In genomic region chr2:68206779-68207178, GRCh38 we compare ENCODE assay signal across 16 cellular contexts. TPM values are rescaled to one million over a fixed set of nuclear protein-coding genes. Genes with fewer than 3 reads are reported as not detected.
DNase-seq lines count a peak whose midpoint lies in the region; ATAC-seq and TF ChIP-seq lines count a peak whose summit lies in the region.
"Had no signal": no experiment of that assay in that cellular context is flagged by ENCODE, and none has a peak within 500 bp of the region (broad histone marks: within the 10 kb centered on the region; RNA-seq: fewer than 3 reads in every experiment).

No MANE protein-coding gene starts in this region.

- H3K79me2 ChIP-seq in Karpas-422 (ENCODE audit: low read length) = peaks cover 94% of the 10 kb centered on the region

- H3K9me3 Mint-ChIP-seq in CD4-positive, alpha-beta T cell = no peaks in the 10 kb centered on the region
- H3K9me3 Mint-ChIP-seq in activated CD8-positive, alpha-beta T cell treated with anti-CD3 and anti-CD28 coated beads for 36 hours = no peaks in the 10 kb centered on the region
- no peaks in the 10 kb centered on the region for H3K9me3 Mint-ChIP-seq in naive thymus-derived CD8-positive, alpha-beta T cell
- H3K9me3 Mint-ChIP-seq in activated CD4-positive, alpha-beta memory T cell treated with anti-CD3 and anti-CD28 coated beads for 36 hours = no peaks in the 10 kb centered on the region

- H3K27ac ChIP-seq in CD4-positive, alpha-beta T cell (ENCODE audit: low read depth, low read length) = no peak overlapping the region
- peak overlapping the region; percentile 53 for H3K27ac ChIP-seq in Karpas-422 (ENCODE audit: low read length)
- H3K27ac ChIP-seq: colonic mucosa, thoracic aorta had no signal

- peak overlapping the region; percentile 58 for H3K27ac Mint-ChIP-seq in CD4-positive, alpha-beta T cell
- peak overlapping the region; percentile 44 for H3K27ac Mint-ChIP-seq in activated CD8-positive, alpha-beta T cell treated with anti-CD3 and anti-CD28 coated beads for 36 hours
- H3K27ac Mint-ChIP-seq in naive thymus-derived CD8-positive, alpha-beta T cell = peak overlapping the region in 9 of 10 donors; percentile 32 to 84 (median 69)
- no peak overlapping the region for H3K27ac Mint-ChIP-seq in activated CD4-positive, alpha-beta memory T cell treated with anti-CD3 and anti-CD28 coated beads for 36 hours

- CTCF ChIA-PET in CD4-positive, alpha-beta T cell (lab: Charles Lee) = interaction anchor here (1.0 to 2.0 kb wide), 4 partner anchors 11 to 35 kb away, joined by 3 to 6 read pairs (median 4); no protein-coding TSS in a partner anchor
- CTCF ChIA-PET in activated CD8-positive, alpha-beta T cell treated with anti-CD3 and anti-CD28 coated beads for 36 hours (lab: Charles Lee) = interaction anchor here (0.7 to 1.5 kb wide), 5 partner anchors 10 to 21 kb away, joined by 3 to 4 read pairs (median 3); no protein-coding TSS in a partner anchor
- CTCF ChIA-PET in activated CD4-positive, alpha-beta memory T cell treated with anti-CD3 and anti-CD28 coated beads for 36 hours (lab: Charles Lee) = interaction anchor here (0.6 to 1.1 kb wide), 2 partner anchors 11 to 54 kb away, joined by 3 to 4 read pairs; no protein-coding TSS in a partner anchor

- H3K27me3 Mint-ChIP-seq in CD4-positive, alpha-beta T cell = no peaks in the 10 kb centered on the region
- H3K27me3 Mint-ChIP-seq in activated CD8-positive, alpha-beta T cell treated with anti-CD3 and anti-CD28 coated beads for 36 hours = no peaks in the 10 kb centered on the region
- no peaks in the 10 kb centered on the region for H3K27me3 Mint-ChIP-seq in naive thymus-derived CD8-positive, alpha-beta T cell
- H3K27me3 Mint-ChIP-seq in activated CD4-positive, alpha-beta memory T cell treated with anti-CD3 and anti-CD28 coated beads for 36 hours = no peaks in the 10 kb centered on the region

- intact Hi-C loops in CD4-positive, alpha-beta T cell (cut with DNase I, micrococcal nuclease) = loop anchor here in 1 of 2 experiments (2.0 kb wide), 1 partner anchor 44 kb away; no protein-coding TSS in a partner anchor
- intact Hi-C loops in activated CD8-positive, alpha-beta T cell treated with anti-CD3 and anti-CD28 coated beads for 36 hours (cut with micrococcal nuclease) = no loop called here
- intact Hi-C loops in activated CD4-positive, alpha-beta memory T cell treated with anti-CD3 and anti-CD28 coated beads for 36 hours (cut with micrococcal nuclease) = no loop called here

- H3K9ac ChIP-seq in Karpas-422 (ENCODE audit: low read length) = no peak overlapping the region

- DNase-seq in CD4-positive, alpha-beta T cell = no peak
- no peak for DNase-seq in Karpas-422
- no peak for DNase-seq in activated CD8-positive, alpha-beta T cell treated with anti-CD3 and anti-CD28 coated beads for 36 hours
- DNase-seq in naive thymus-derived CD8-positive, alpha-beta T cell = no peak
- no peak for DNase-seq in activated CD4-positive, alpha-beta memory T cell treated with anti-CD3 and anti-CD28 coated beads for 36 hours
- no peak for DNase-seq in H7
- DNase-seq: colonic mucosa, glutamatergic neuron, HCEC 1CT, islet precursor cell, mucosa of descending colon, NCI-H1930, NCI-H69 had no signal

- H3K4me1 Mint-ChIP-seq in CD4-positive, alpha-beta T cell (ENCODE audit: low read depth) = peaks cover 79% of the 10 kb centered on the region
- peaks cover 63% of the 10 kb centered on the region for H3K4me1 Mint-ChIP-seq in activated CD8-positive, alpha-beta T cell treated with anti-CD3 and anti-CD28 coated beads for 36 hours (ENCODE audit: low read depth)
- peaks cover 38 to 76% (median 73%) of the 10 kb centered on the region in 4 donors for H3K4me1 Mint-ChIP-seq in naive thymus-derived CD8-positive, alpha-beta T cell
- peaks cover 66% of the 10 kb centered on the region for H3K4me1 Mint-ChIP-seq in activated CD4-positive, alpha-beta memory T cell treated with anti-CD3 and anti-CD28 coated beads for 36 hours (ENCODE audit: low read depth)

- peaks cover 29% of the 10 kb centered on the region for H4K20me1 ChIP-seq in Karpas-422 (ENCODE audit: insufficient read depth, low read depth, low read length)

- H2AFZ ChIP-seq in Karpas-422 (ENCODE audit: low read length) = no peak overlapping the region

- H3K36me3 Mint-ChIP-seq in CD4-positive, alpha-beta T cell (ENCODE audit: low read depth) = peaks cover 28% of the 10 kb centered on the region
- H3K36me3 Mint-ChIP-seq in activated CD8-positive, alpha-beta T cell treated with anti-CD3 and anti-CD28 coated beads for 36 hours (ENCODE audit: low read depth) = peaks cover 40% of the 10 kb centered on the region
- H3K36me3 Mint-ChIP-seq in naive thymus-derived CD8-positive, alpha-beta T cell = peaks cover 0 to 31% (median 17%) of the 10 kb centered on the region in 3 donors
- peaks cover 8% of the 10 kb centered on the region for H3K36me3 Mint-ChIP-seq in activated CD4-positive, alpha-beta memory T cell treated with anti-CD3 and anti-CD28 coated beads for 36 hours

- peaks cover 11% of the 10 kb centered on the region; the same call in 1 of the 2 replicates for H3K36me3 ChIP-seq in Karpas-422 (ENCODE audit: insufficient read depth, low read length)
- H3K36me3 ChIP-seq in H7 (replicated peaks; ENCODE audit: control insufficient read depth, insufficient read depth, low read length) = no peaks in the 10 kb centered on the region; the same call in 1 of the 2 replicates
- H3K36me3 ChIP-seq: colonic mucosa, thoracic aorta had no signal

- H3K9me3 ChIP-seq in CD4-positive, alpha-beta T cell (ENCODE audit: control insufficient read depth, low read length) = no peaks in the 10 kb centered on the region
- no peaks in the 10 kb centered on the region for H3K9me3 ChIP-seq in Karpas-422 (ENCODE audit: low read length)
- H3K9me3 ChIP-seq: colonic mucosa, mucosa of descending colon, thoracic aorta had no signal

- POLR2A ChIA-PET in CD4-positive, alpha-beta T cell (lab: Charles Lee) = interaction anchor here (0.8 to 1.4 kb wide), 3 partner anchors 30 to 50 kb away, joined by 3 to 4 read pairs (median 3); partner anchors contain the start of genes PNO1 and PPP3R1
- POLR2A ChIA-PET in activated CD8-positive, alpha-beta T cell treated with anti-CD3 and anti-CD28 coated beads for 36 hours (lab: Charles Lee) = interaction anchor here (1.1 to 1.2 kb wide), 2 partner anchors 30 to 40 kb away, joined by 3 read pairs; no protein-coding TSS in a partner anchor
- POLR2A ChIA-PET in naive thymus-derived CD8-positive, alpha-beta T cell (lab: Charles Lee) = interaction anchor here (0.7 to 1.2 kb wide), 2 partner anchors 37 to 46 kb away, joined by 3 read pairs; partner anchors contain the start of gene PPP3R1
- POLR2A ChIA-PET in activated CD4-positive, alpha-beta memory T cell treated with anti-CD3 and anti-CD28 coated beads for 36 hours (lab: Charles Lee) = no interaction called here

- H3K4me1 ChIP-seq in Karpas-422 (ENCODE audit: low read length) = peaks cover 63% of the 10 kb centered on the region

- peak overlapping the region; percentile 12 for H3K4me3 Mint-ChIP-seq in CD4-positive, alpha-beta T cell
- no peak overlapping the region for H3K4me3 Mint-ChIP-seq in activated CD8-positive, alpha-beta T cell treated with anti-CD3 and anti-CD28 coated beads for 36 hours
- H3K4me3 Mint-ChIP-seq in naive thymus-derived CD8-positive, alpha-beta T cell = peak overlapping the region in 8 of 10 donors; percentile 1 to 67 (median 25)
- H3K4me3 Mint-ChIP-seq in activated CD4-positive, alpha-beta memory T cell treated with anti-CD3 and anti-CD28 coated beads for 36 hours = no peak overlapping the region

- no peaks in the 10 kb centered on the region for H3K9me2 ChIP-seq in Karpas-422 (replicated peaks; ENCODE audit: insufficient read depth, low read length)

- no peaks in the 10 kb centered on the region for H3K27me3 ChIP-seq in CD4-positive, alpha-beta T cell (ENCODE audit: control insufficient read depth, insufficient read depth, low read length)
- H3K27me3 ChIP-seq in Karpas-422 (ENCODE audit: low read length) (no peaks in the 10 kb centered on the region), H7 (ENCODE audit: control insufficient read depth, insufficient read depth, low read length) (no peaks in the 10 kb centered on the region)
- H3K27me3 ChIP-seq: colonic mucosa had no signal

- no peak overlapping the region for H3K4me3 ChIP-seq in Karpas-422 (ENCODE audit: low read length)
- H3K4me3 ChIP-seq in H7 (ENCODE audit: insufficient read depth, low read depth, low read length) = no peak overlapping the region
- H3K4me3 ChIP-seq: colonic mucosa, mucosa of descending colon, thoracic aorta had no signal

- no peak for TF ChIP-seq CTCF in CD4-positive, alpha-beta T cell (IDR thresholded peaks at IDR 0.05)
- TF ChIP-seq CTCF in activated CD8-positive, alpha-beta T cell treated with anti-CD3 and anti-CD28 coated beads for 36 hours (IDR thresholded peaks at IDR 0.05) = no peak

- no peak overlapping the region for H3K4me2 ChIP-seq in Karpas-422 (ENCODE audit: low read depth, low read length, poor library complexity, severe bottlenecking)

- ATAC-seq in CD4-positive, alpha-beta T cell (ENCODE audit: poor library complexity) = no peak
- ATAC-seq in activated CD8-positive, alpha-beta T cell treated with anti-CD3 and anti-CD28 coated beads for 36 hours = no peak
- no peak for ATAC-seq in naive thymus-derived CD8-positive, alpha-beta T cell
- ATAC-seq in HG03175 (IDR thresholded peaks at IDR 0.05; ENCODE audit: unreplicated experiment) (no peak), HG03039 (IDR thresholded peaks at IDR 0.05; ENCODE audit: unreplicated experiment) (no peak)
- ATAC-seq: mucosa of descending colon had no signal

RNA-seq across cellular contexts. Expression of gene PPP3R1, which starts 45.6 kb away (rescaled TPM):
- 10 to 100 TPM; 69.8 to 70.3 TPM for total RNA-seq in CD4-positive, alpha-beta T cell
- 24.1 and 55.9 TPM in 2 replicates for total RNA-seq in Karpas-422 (2014; rRNA removed; shearing (Covaris generic); ENCODE audit: low replicate concordance)
- 10 to 100 TPM; 72.7 to 73.7 TPM for total RNA-seq in activated CD8-positive, alpha-beta T cell treated with anti-CD3 and anti-CD28 coated beads for 36 hours
- 10 to 100 TPM; 72.5 to 76.3 TPM for total RNA-seq in naive thymus-derived CD8-positive, alpha-beta T cell
- polyA plus RNA-seq in naive thymus-derived CD8-positive, alpha-beta T cell = 1 to 10 TPM; 3.4 to 4.3 (median 3.9) TPM
- 10 to 100 TPM; 76.2 to 76.6 TPM for total RNA-seq in activated CD4-positive, alpha-beta memory T cell treated with anti-CD3 and anti-CD28 coated beads for 36 hours
- 20.1 and 24.1 TPM in 2 replicates for total RNA-seq in H7 (2014; rRNA removed; shearing (Covaris generic))

RNA-seq across cellular contexts. Expression of gene PNO1, which starts 49.1 kb away (rescaled TPM):
- 10 to 100 TPM; 27.1 to 29.5 TPM for total RNA-seq in CD4-positive, alpha-beta T cell
- 28.3 and 52.2 TPM in 2 replicates for total RNA-seq in Karpas-422 (2014; rRNA removed; shearing (Covaris generic); ENCODE audit: low replicate concordance)
- 10 to 100 TPM; 25.1 to 26.2 TPM for total RNA-seq in activated CD8-positive, alpha-beta T cell treated with anti-CD3 and anti-CD28 coated beads for 36 hours
- total RNA-seq in naive thymus-derived CD8-positive, alpha-beta T cell = 10 to 100 TPM; 11.8 to 13.6 TPM
- 10 to 100 TPM; 19.6 to 24.5 (median 20.1) TPM for polyA plus RNA-seq in naive thymus-derived CD8-positive, alpha-beta T cell
- 10 to 100 TPM; 16.3 to 16.4 TPM for total RNA-seq in activated CD4-positive, alpha-beta memory T cell treated with anti-CD3 and anti-CD28 coated beads for 36 hours
- 24.5 and 27.6 TPM in 2 replicates for total RNA-seq in H7 (2014; rRNA removed; shearing (Covaris generic))

Comparison
In these comparisons a context has a peak if more than half of its experiments do, and no peak if none do; other contexts are left out.
1. H3K4me3 Mint-ChIP-seq: peak in CD4-positive, alpha-beta T cell (single experiment) and naive thymus-derived CD8-positive, alpha-beta T cell (8 of 10); none in activated CD8-positive, alpha-beta T cell treated with anti-CD3 and anti-CD28 coated beads for 36 hours (single experiment) and activated CD4-positive, alpha-beta memory T cell treated with anti-CD3 and anti-CD28 coated beads for 36 hours (single experiment).